8 cellular contexts compared by ENCODE assay signal in the genomic region with DNA sequence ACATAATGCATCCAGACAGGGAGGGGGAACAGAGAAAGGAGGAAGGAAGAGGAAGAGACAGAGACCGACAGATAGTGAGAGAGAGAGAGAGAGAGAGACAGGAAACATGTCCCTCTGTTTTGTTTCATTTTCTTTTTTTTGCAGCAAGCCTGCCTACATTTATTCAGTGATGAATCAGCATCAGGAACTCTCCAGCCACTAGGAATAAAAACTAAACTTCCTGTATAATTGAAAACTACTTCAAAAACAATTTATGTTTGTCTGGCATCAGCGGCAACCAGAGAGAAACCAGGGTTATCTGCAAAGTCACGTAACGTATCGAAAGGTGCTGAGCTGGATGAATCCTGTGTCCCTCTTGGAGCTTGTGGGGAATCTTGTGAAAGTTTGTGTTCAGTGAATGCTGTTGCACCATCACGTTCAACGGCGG.
DNase-seq lines count a peak whose midpoint lies in the region; ATAC-seq, FAIRE-seq and TF ChIP-seq lines count a peak whose summit lies in the region.

No MANE protein-coding gene starts in this region.

- H3K4me2 ChIP-seq in fibroblast of lung (ENCODE audit: extremely low read depth, insufficient read depth, low read length) = peak overlapping the region; percentile 83

- H3K9ac ChIP-seq in fibroblast of lung (ENCODE audit: insufficient read depth, low read length) = no peak overlapping the region

- H3K4me3 ChIP-seq in fibroblast of lung (replicated peaks in 1 of 4; ENCODE audit: control extremely low read depth in 1 of 4, insufficient read depth in 1 of 4, low read depth in 3 of 4, low read length in 4 of 4) = peak overlapping the region; percentile 52 to 71 (median 58)

- ATAC-seq in GM21717 (IDR thresholded peaks at IDR 0.05; ENCODE audit: unreplicated experiment) = peak; percentile 60
- ATAC-seq in stimulated activated memory B cell treated with anti-CD40 and anti-IgM and Interleukin-4, amounts not matched to agents 10 μg/mL and 1 μg/mL and 100 μg/mL, for 72 hours = no peak
- ATAC-seq in HG03095 (IDR thresholded peaks at IDR 0.05; ENCODE audit: unreplicated experiment) = no peak

- H3K4me3 Mint-ChIP-seq in stimulated activated memory B cell treated with anti-CD40 and anti-IgM and Interleukin-4, amounts not matched to agents 10 μg/mL and 1 μg/mL and 100 μg/mL, for 72 hours = peak overlapping the region; percentile 38

- H3K9me3 Mint-ChIP-seq in stimulated activated memory B cell treated with anti-CD40 and anti-IgM and Interleukin-4, amounts not matched to agents 10 μg/mL and 1 μg/mL and 100 μg/mL, for 72 hours = no peaks in the 10 kb centered on the region

- H3K9me3 ChIP-seq in fibroblast of lung (ENCODE audit: control insufficient read depth, insufficient read depth, low read depth, low read length) = no peaks in the 10 kb centered on the region

- H3K36me3 Mint-ChIP-seq in stimulated activated memory B cell treated with anti-CD40 and anti-IgM and Interleukin-4, amounts not matched to agents 10 μg/mL and 1 μg/mL and 100 μg/mL, for 72 hours = no peaks in the 10 kb centered on the region

- no peak overlapping the region for H3K27ac Mint-ChIP-seq in stimulated activated memory B cell treated with anti-CD40 and anti-IgM and Interleukin-4, amounts not matched to agents 10 μg/mL and 1 μg/mL and 100 μg/mL, for 72 hours

- H3K4me1 ChIP-seq in fibroblast of lung (ENCODE audit: control insufficient read depth, extremely low read depth, insufficient read depth, low read length) = no peaks in the 10 kb centered on the region

- TF ChIP-seq CTCF in fibroblast of lung (conservative IDR thresholded peaks at IDR 0.05 in 1 of 2, IDR thresholded peaks at IDR 0.05 in 1 of 2; ENCODE audit: low read depth in 1 of 2, low read length in 2 of 2) = no peak

- H2AFZ ChIP-seq in fibroblast of lung (ENCODE audit: low read length) = peak overlapping the region; percentile 82

- H3K27me3 ChIP-seq in fibroblast of lung (ENCODE audit: control insufficient read depth, insufficient read depth, low read length) = peaks cover 4% of the 10 kb centered on the region

- no peaks in the 10 kb centered on the region for H3K79me2 ChIP-seq in fibroblast of lung (ENCODE audit: control insufficient read depth, insufficient read depth, low read length)

- no peaks in the 10 kb centered on the region for H3K27me3 Mint-ChIP-seq in stimulated activated memory B cell treated with anti-CD40 and anti-IgM and Interleukin-4, amounts not matched to agents 10 μg/mL and 1 μg/mL and 100 μg/mL, for 72 hours

- H3K36me3 ChIP-seq in fibroblast of lung (ENCODE audit: control insufficient read depth, insufficient read depth, low read length) = no peaks in the 10 kb centered on the region

- no peak overlapping the region for H3K27ac ChIP-seq in fibroblast of lung (ENCODE audit: insufficient read depth, low read length)

- no peaks in the 10 kb centered on the region for H4K20me1 ChIP-seq in fibroblast of lung (ENCODE audit: control insufficient read depth, extremely low read depth, insufficient read depth, low read length)

- peaks cover 8% of the 10 kb centered on the region for H3K4me1 Mint-ChIP-seq in stimulated activated memory B cell treated with anti-CD40 and anti-IgM and Interleukin-4, amounts not matched to agents 10 μg/mL and 1 μg/mL and 100 μg/mL, for 72 hours

- FAIRE-seq in RCC 7860 (lab: Jason Lieb, UNC) = no peak

- DNase-seq in CD1c-positive myeloid dendritic cell (ENCODE audit: extremely low spot score) = peak; percentile 1
- DNase-seq in RPMI7951 (ENCODE audit: low read depth) = peak; percentile 19
- peak; percentile 34 to 38 for DNase-seq in fibroblast of lung (ENCODE audit: low read depth in 2 of 2)
- no peak for DNase-seq in T1000 (lab: John Stamatoyannopoulos, UW)
- DNase-seq in RCC 7860 (ENCODE audit: low spot score) = no peak

Comparison
In these comparisons a context has a peak if more than half of its experiments do, and no peak if none do; other contexts are left out.
1. DNase-seq: peak in CD1c-positive myeloid dendritic cell (single experiment), RPMI7951 (single experiment) and fibroblast of lung (2 of 2); none in T1000 (single experiment) and RCC 7860 (single experiment).